ENCODE assay signal across 9 cellular contexts in genomic region chr1:24321712-24322635, GRCh38. TPM values are rescaled to one million over a fixed set of nuclear protein-coding genes. Genes with fewer than 3 reads are reported as not detected.
A peak's percentile ranks its signal among the peaks of the same experiment; 100 is the strongest.
DNase-seq lines count a peak whose midpoint lies in the region; ATAC-seq and TF ChIP-seq lines count a peak whose summit lies in the region.
"Had no signal": no experiment of that assay in that cellular context is flagged by ENCODE, and none has a peak within 500 bp of the region (broad histone marks: within the 10 kb centered on the region; RNA-seq: fewer than 3 reads in every experiment).

No MANE protein-coding gene starts in this region.

- ATAC-seq in HG02642 (IDR thresholded peaks at IDR 0.05; ENCODE audit: poor library complexity, unreplicated experiment), result peak; percentile 74

- no peak for TF ChIP-seq POLR2A in tibial nerve (IDR thresholded peaks at IDR 0.05)

- H3K27me3 ChIP-seq in osteoblast (ENCODE audit: insufficient read depth, low read length) (peaks cover 17% of the 10 kb centered on the region), tibial nerve (peaks cover 0 to 56% of the 10 kb centered on the region in 2 donors)

- peak; percentile 90 for DNase-seq in EL
- DNase-seq in OCI-M2 (lab: John Stamatoyannopoulos, UW; ENCODE audit: unreplicated experiment), result peak; percentile 7
- DNase-seq in activated T-helper 9 cell treated with anti-CD3 and anti-CD28 coated beads, Interleukin-2, amount 50 U/mL, for 16 hours (ENCODE audit: low read depth), result peak; percentile 49
- peak; percentile 80 for DNase-seq in fibroblast of villous mesenchyme (ENCODE audit: low read depth)
- peak; percentile 94 for DNase-seq in osteoblast (ENCODE audit: insufficient read length, low spot score, missing footprints)
- DNase-seq in tibial nerve (ENCODE audit: low spot score in 2 of 2), result no peak
- no peak for DNase-seq in midbrain (lab: John Stamatoyannopoulos, UW)

- H3K4me3 ChIP-seq in fibroblast of villous mesenchyme (ENCODE audit: low read depth, low read length) (peak overlapping the region; percentile 55), osteoblast (ENCODE audit: insufficient read depth, low read length) (peak overlapping the region; percentile 74), tibial nerve (peak overlapping the region; percentile 33 to 60 (median 47))

- no peak for TF ChIP-seq CTCF in fibroblast of villous mesenchyme (IDR thresholded peaks at IDR 0.05; ENCODE audit: insufficient read depth, low read depth, low read length)
- no peak for TF ChIP-seq CTCF in osteoblast (IDR thresholded peaks at IDR 0.05; ENCODE audit: extremely low read depth, low read depth, low read length)
- no peak for TF ChIP-seq CTCF in tibial nerve (IDR thresholded peaks at IDR 0.05)

- H3K9me3 ChIP-seq in osteoblast (ENCODE audit: low read depth, low read length), result no peaks in the 10 kb centered on the region
- no peaks in the 10 kb centered on the region for H3K9me3 ChIP-seq in tibial nerve

- 13 to 61% methylated on average over 8 to 83 of the region's 86 CpGs for WGBS in tibial nerve, 2 donors

- H2AFZ ChIP-seq in osteoblast (ENCODE audit: low read length), result peak overlapping the region; percentile 79

- H3K27ac ChIP-seq in osteoblast (ENCODE audit: low read depth, low read length) (no peak overlapping the region), tibial nerve (peak overlapping the region in 2 of 4 donors; percentile 68 to 77)

- no peaks in the 10 kb centered on the region for H4K20me1 ChIP-seq in osteoblast (ENCODE audit: insufficient read depth, low read length)

- H3K4me1 ChIP-seq in osteoblast (ENCODE audit: insufficient read depth, low read length) (peaks cover 14% of the 10 kb centered on the region), tibial nerve (peaks cover 0 to 40% (median 16%) of the 10 kb centered on the region in 4 donors)

- peak overlapping the region; percentile 87 for H3K4me2 ChIP-seq in osteoblast (ENCODE audit: insufficient read depth, low read length)

- no peak for TF ChIP-seq EP300 in tibial nerve (IDR thresholded peaks at IDR 0.05)

- H3K79me2 ChIP-seq in osteoblast (ENCODE audit: insufficient read depth, low read length), result no peaks in the 10 kb centered on the region

- no peaks in the 10 kb centered on the region for H3K36me3 ChIP-seq in osteoblast (ENCODE audit: insufficient read depth, low read length)
- no peaks in the 10 kb centered on the region for H3K36me3 ChIP-seq in tibial nerve

RNA-seq across cellular contexts. Expression of gene GRHL3, which starts 2.8 kb away (rescaled TPM):
- not detected in 2 replicates for total RNA-seq in fibroblast of villous mesenchyme
- total RNA-seq in osteoblast, result not detected in 2 replicates
- total RNA-seq in tibial nerve, result not detected
- total RNA-seq: activated CD8-positive, alpha-beta memory T cell treated with anti-CD3 and anti-CD28 coated beads for 36 hours had no signal

Comparison
In these comparisons a context has a peak if more than half of its experiments do, and no peak if none do; other contexts are left out.
1. DNase-seq: peak in EL (single experiment), OCI-M2 (single experiment), activated T-helper 9 cell treated with anti-CD3 and anti-CD28 coated beads, Interleukin-2, amount 50 U/mL, for 16 hours (single experiment), fibroblast of villous mesenchyme (single experiment) and osteoblast (single experiment); none in tibial nerve (0 of 2) and midbrain (single experiment).
2. Peak in every context shown above with its lines, with median percentiles within 50 percentile points of each other: H3K4me3 ChIP-seq.